In the genomic region with DNA sequence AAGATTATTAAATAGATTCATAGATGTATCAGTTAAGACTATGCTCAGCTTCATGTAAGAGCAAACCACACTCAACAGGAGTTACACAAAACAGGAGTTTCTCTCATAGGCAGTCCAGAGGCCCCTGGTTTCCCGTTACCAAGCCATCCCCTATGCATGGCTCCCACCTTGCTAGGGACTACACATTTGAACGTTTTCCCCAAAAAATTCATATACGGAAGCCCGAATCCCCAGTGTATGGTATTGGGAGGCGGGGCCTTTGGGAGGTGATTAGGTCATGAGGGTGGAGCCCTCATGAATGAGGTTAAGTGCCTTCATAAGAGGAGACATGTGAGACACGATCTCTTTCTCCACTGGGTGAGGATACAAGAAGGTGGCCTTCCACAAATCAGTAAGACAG, we compare ENCODE assay signal across 12 cellular contexts. TPM values are rescaled to one million over a fixed set of nuclear protein-coding genes. Genes with fewer than 3 reads are reported as not detected.
DNase-seq lines count a peak whose midpoint lies in the region; ATAC-seq and TF ChIP-seq lines count a peak whose summit lies in the region.
"Had no signal": no experiment of that assay in that cellular context is flagged by ENCODE, and none has a peak within 500 bp of the region (broad histone marks: within the 10 kb centered on the region; RNA-seq: fewer than 3 reads in every experiment).

No MANE protein-coding gene starts in this region.

- no peaks in the 10 kb centered on the region for H3K27me3 Mint-ChIP-seq in T-helper 1 cell treated with Interleukin-12 subunit alpha and Interleukin-12 subunit beta and Interleukin-4 antibody, amounts not matched to agents 30 μg/mL and 1 μg/mL, for 36 hours (ENCODE audit: low read depth)
- H3K27me3 Mint-ChIP-seq in immature natural killer cell (ENCODE audit: low read depth in 3 of 3): peaks cover 0 to 4% (median 0%) of the 10 kb centered on the region in 3 donors

- H3K4me3 ChIP-seq in Peyer's patch (no peak overlapping the region), uterus (no peak overlapping the region)
- H3K4me3 ChIP-seq: colonic mucosa, psoas muscle had no signal

- peaks cover 5% of the 10 kb centered on the region for H3K9me3 Mint-ChIP-seq in T-helper 1 cell treated with Interleukin-12 subunit alpha and Interleukin-12 subunit beta and Interleukin-4 antibody, amounts not matched to agents 30 μg/mL and 1 μg/mL, for 36 hours
- no peaks in the 10 kb centered on the region for H3K9me3 Mint-ChIP-seq in immature natural killer cell

- TF ChIP-seq CTCF in Peyer's patch (IDR thresholded peaks at IDR 0.05): no peak
- no peak for TF ChIP-seq CTCF in uterus (IDR thresholded peaks at IDR 0.05)

- H3K27ac Mint-ChIP-seq in T-helper 1 cell treated with Interleukin-12 subunit alpha and Interleukin-12 subunit beta and Interleukin-4 antibody, amounts not matched to agents 30 μg/mL and 1 μg/mL, for 36 hours: peak overlapping the region; percentile 91
- peak overlapping the region; percentile 80 to 91 (median 88) for H3K27ac Mint-ChIP-seq in immature natural killer cell

- intact Hi-C loops in uterus (cut with DNase I; ENCODE audit: low total_unique reads): no loop called here

- H3K36me3 ChIP-seq in Peyer's patch: no peaks in the 10 kb centered on the region
- no peaks in the 10 kb centered on the region for H3K36me3 ChIP-seq in uterus
- H3K36me3 ChIP-seq: colonic mucosa had no signal

- H3K27me3 ChIP-seq in Peyer's patch (no peaks in the 10 kb centered on the region), uterus (no peaks in the 10 kb centered on the region)
- H3K27me3 ChIP-seq: colonic mucosa had no signal

- H3K27ac ChIP-seq in Peyer's patch (no peak overlapping the region), uterus (no peak overlapping the region)
- H3K27ac ChIP-seq: colonic mucosa, psoas muscle had no signal

- H3K4me3 Mint-ChIP-seq in T-helper 1 cell treated with Interleukin-12 subunit alpha and Interleukin-12 subunit beta and Interleukin-4 antibody, amounts not matched to agents 30 μg/mL and 1 μg/mL, for 36 hours: peak overlapping the region; percentile 34
- peak overlapping the region; percentile 3 to 53 (median 48) for H3K4me3 Mint-ChIP-seq in immature natural killer cell

- H3K9me3 ChIP-seq in Peyer's patch: no peaks in the 10 kb centered on the region
- no peaks in the 10 kb centered on the region for H3K9me3 ChIP-seq in uterus
- H3K9me3 ChIP-seq: colonic mucosa, psoas muscle had no signal

- ATAC-seq in GM18508 (IDR thresholded peaks at IDR 0.05; ENCODE audit: insufficient read depth, unreplicated experiment) (peak; percentile 8), GM19463 (IDR thresholded peaks at IDR 0.05; ENCODE audit: unreplicated experiment) (peak; percentile 42)
- ATAC-seq: psoas muscle had no signal

- H3K36me3 Mint-ChIP-seq in T-helper 1 cell treated with Interleukin-12 subunit alpha and Interleukin-12 subunit beta and Interleukin-4 antibody, amounts not matched to agents 30 μg/mL and 1 μg/mL, for 36 hours (ENCODE audit: low read depth): peaks cover 42% of the 10 kb centered on the region
- peaks cover under 1 to 9% (median 7%) of the 10 kb centered on the region in 3 donors for H3K36me3 Mint-ChIP-seq in immature natural killer cell

- TF ChIP-seq POLR2A in Peyer's patch (IDR thresholded peaks at IDR 0.05) (no peak), uterus (IDR thresholded peaks at IDR 0.05) (no peak)

- peak in 1 of 3 donors; percentile 20 for DNase-seq in immature natural killer cell
- DNase-seq in Peyer's patch: no peak
- no peak for DNase-seq in NCI-H2029 treated with DMSO at 0.1 percent for 48 hours (lab: John Stamatoyannopoulos, UW)
- DNase-seq in uterus: no peak
- DNase-seq: colonic mucosa, midbrain, MM.1S, NCI-H446 treated with DMSO at 0.1 percent for 48 hours, psoas muscle had no signal

- no peaks in the 10 kb centered on the region for H3K4me1 ChIP-seq in Peyer's patch
- H3K4me1 ChIP-seq in uterus: no peaks in the 10 kb centered on the region
- H3K4me1 ChIP-seq: colonic mucosa had no signal

- peaks cover 35% of the 10 kb centered on the region for H3K4me1 Mint-ChIP-seq in T-helper 1 cell treated with Interleukin-12 subunit alpha and Interleukin-12 subunit beta and Interleukin-4 antibody, amounts not matched to agents 30 μg/mL and 1 μg/mL, for 36 hours (ENCODE audit: low read depth)
- peaks cover 43 to 55% of the 10 kb centered on the region in 2 donors for H3K4me1 Mint-ChIP-seq in immature natural killer cell

RNA-seq across cellular contexts. Expression of gene RSU1, which starts 29.1 kb away (rescaled TPM):
- polyA plus RNA-seq in immature natural killer cell: 100 to 1,000 TPM; 150 to 248 (median 181) TPM
- total RNA-seq in Peyer's patch (10 to 100 TPM; 14.5 to 31.4 (median 23.5) TPM), uterus (10 to 100 TPM; 40.5 to 95.4 (median 65.2) TPM)
